Comparison of ENCODE assay signal across 1 cellular context in genomic region chr3:176147251-176147650, GRCh38.
TF ChIP-seq lines count a peak whose summit lies in the region.

No MANE protein-coding gene starts in this region.

TF ChIP-seq in HepG2, 621 proteins besides CTCF, POLR2A, EP300 and RAD21 (continued from another document):
- TF ChIP-seq ZFP36L2 (CRISPR knock-in tag; IDR thresholded peaks at IDR 0.05) (no peak), ZNF883 (CRISPR knock-in tag; IDR thresholded peaks at IDR 0.05; ENCODE audit: not compliant biosample characterization) (no peak), JDP2 (CRISPR knock-in tag; IDR thresholded peaks at IDR 0.05; ENCODE audit: borderline replicate concordance) (no peak), ARNT2 (CRISPR knock-in tag; IDR thresholded peaks at IDR 0.05; ENCODE audit: low read depth) (no peak), ELF4 (CRISPR knock-in tag; IDR thresholded peaks at IDR 0.05; ENCODE audit: borderline replicate concordance) (no peak), GATAD1 (CRISPR knock-in tag; IDR thresholded peaks at IDR 0.05) (no peak), SOX5 (CRISPR knock-in tag; IDR thresholded peaks at IDR 0.05; ENCODE audit: borderline replicate concordance) (peak; percentile 91; the same call in 1 of the 2 replicates), ERF (CRISPR knock-in tag; IDR thresholded peaks at IDR 0.05) (no peak), ZC3H13 (CRISPR knock-in tag; IDR thresholded peaks at IDR 0.05) (no peak), ARID4A (CRISPR knock-in tag; IDR thresholded peaks at IDR 0.05; ENCODE audit: borderline replicate concordance) (no peak), TFAP4 (IDR thresholded peaks at IDR 0.05; ENCODE audit: borderline replicate concordance, low read depth) (0 out of 2 replicates have a peak, but pooled peaks have one; percentile 11)
